30 cellular contexts compared by ENCODE assay signal in genomic region chr12:4742421-4742970, GRCh38. TPM values are rescaled to one million over a fixed set of nuclear protein-coding genes. Genes with fewer than 3 reads are reported as not detected.
"Had no signal": no experiment of that assay in that cellular context is flagged by ENCODE, and none has a peak within 500 bp of the region (broad histone marks: within the 10 kb centered on the region; RNA-seq: fewer than 3 reads in every experiment).

No MANE protein-coding gene starts in this region.

- H3K36me3 Mint-ChIP-seq: activated naive CD4-positive, alpha-beta T cell treated with anti-CD3 and anti-CD28 coated beads, Interleukin-2, amount 50 U/mL, for 24 hours; activated naive CD8-positive, alpha-beta T cell treated with anti-CD3 and anti-CD28 coated beads, Interleukin-2, amount 10 ng/mL, durations not matched to agents 7 days and 5 days had no signal

- H3K27me3 ChIP-seq: ascending aorta, cardiac muscle cell, Peyer's patch, SJSA1 had no signal

- H3K36me3 ChIP-seq: ascending aorta, cardiac muscle cell, Peyer's patch, SJSA1 had no signal

- H3K9me2 ChIP-seq: SK-N-SH had no signal

- H3K9ac ChIP-seq: SK-N-SH had no signal

- H3K4me1 ChIP-seq: ascending aorta, Peyer's patch, SJSA1 had no signal

- H3K27ac Mint-ChIP-seq: activated CD4-positive, alpha-beta memory T cell treated with anti-CD3 and anti-CD28 coated beads, Interleukin-2, amount 10 ng/mL, durations not matched to agents 7 days and 5 days; activated naive CD4-positive, alpha-beta T cell treated with anti-CD3 and anti-CD28 coated beads, Interleukin-2, amount 50 U/mL, for 24 hours; activated naive CD8-positive, alpha-beta T cell treated with anti-CD3 and anti-CD28 coated beads, Interleukin-2, amount 10 ng/mL, durations not matched to agents 7 days and 5 days; activated T-cell treated with anti-CD3 and anti-CD28 coated beads, Interleukin-2, amount 50 U/mL, for 24 hours; activated T-helper 2 cell treated with anti-CD3 and anti-CD28 coated beads, Interferon-gamma antibody, Interleukin-2, Interleukin-4, amounts not matched to agents 10 μg/mL and 5 μg/mL and 100 μg/mL, durations not matched to agents 14 hours and 24 hours and 36 hours; T-helper 1 cell treated with Interleukin-12 subunit alpha and Interleukin-12 subunit beta and Interleukin-4 antibody, amounts not matched to agents 30 μg/mL and 1 μg/mL, for 36 hours; T-helper 2 cell treated with Interferon-gamma antibody and Interleukin-4, amounts not matched to agents 5 μg/mL and 100 μg/mL, for 36 hours had no signal

- H3K27ac ChIP-seq: ascending aorta, cardiac muscle cell, Peyer's patch, SJSA1 had no signal

- H3K4me1 Mint-ChIP-seq: activated CD4-positive, alpha-beta memory T cell treated with anti-CD3 and anti-CD28 coated beads, Interleukin-2, amount 10 ng/mL, durations not matched to agents 7 days and 5 days; activated naive CD4-positive, alpha-beta T cell treated with anti-CD3 and anti-CD28 coated beads, Interleukin-2, amount 50 U/mL, for 24 hours; activated naive CD8-positive, alpha-beta T cell treated with anti-CD3 and anti-CD28 coated beads, Interleukin-2, amount 10 ng/mL, durations not matched to agents 7 days and 5 days; central memory CD8-positive, alpha-beta T cell had no signal

- H3K4me2 ChIP-seq: SK-N-SH had no signal

- DNase-seq: activated CD4-positive, alpha-beta memory T cell treated with anti-CD3 and anti-CD28 coated beads, Interleukin-2, amount 10 ng/mL, durations not matched to agents 7 days and 5 days; activated CD4-positive, alpha-beta T cell treated with anti-CD3 and anti-CD28 coated beads for 1 hour; activated CD4-positive, alpha-beta T cell treated with anti-CD3 and anti-CD28 coated beads for 48 hours; activated CD4-positive, CD25-positive, alpha-beta regulatory T cell; activated gamma-delta T cell; activated naive CD4-positive, alpha-beta T cell treated with Interleukin-2 at 50 U/mL for 16 hours; activated naive CD8-positive, alpha-beta T cell treated with anti-CD3 and anti-CD28 coated beads, Interleukin-2, amount 10 ng/mL, durations not matched to agents 7 days and 5 days; activated T-cell treated with anti-CD3 and anti-CD28 coated beads, Interleukin-2, amount 50 U/mL, for 24 hours; amygdala; Karpas-422; NCI-H1105; NCI-H1417 treated with DMSO at 0.1 percent for 48 hours; NCI-H187 treated with DMSO at 0.1 percent for 48 hours; NCI-H2081; NCI-H226; NCI-H446 treated with DMSO at 0.1 percent for 48 hours; NCI-H524; Peyer's patch; RPMI8226; SHP77 treated with DMSO at 0.1 percent for 48 hours; SK-N-SH had no signal

- H3K9me3 Mint-ChIP-seq: activated CD4-positive, alpha-beta memory T cell treated with anti-CD3 and anti-CD28 coated beads, Interleukin-2, amount 10 ng/mL, durations not matched to agents 7 days and 5 days; activated naive CD4-positive, alpha-beta T cell treated with anti-CD3 and anti-CD28 coated beads, Interleukin-2, amount 50 U/mL, for 24 hours; activated naive CD8-positive, alpha-beta T cell treated with anti-CD3 and anti-CD28 coated beads, Interleukin-2, amount 10 ng/mL, durations not matched to agents 7 days and 5 days; activated T-cell treated with anti-CD3 and anti-CD28 coated beads, Interleukin-2, amount 50 U/mL, for 24 hours; activated T-helper 2 cell treated with anti-CD3 and anti-CD28 coated beads, Interferon-gamma antibody, Interleukin-2, Interleukin-4, amounts not matched to agents 10 μg/mL and 5 μg/mL and 100 μg/mL, durations not matched to agents 14 hours and 24 hours and 36 hours; central memory CD8-positive, alpha-beta T cell; T-helper 1 cell treated with Interleukin-12 subunit alpha and Interleukin-12 subunit beta and Interleukin-4 antibody, amounts not matched to agents 30 μg/mL and 1 μg/mL, for 36 hours; T-helper 2 cell treated with Interferon-gamma antibody and Interleukin-4, amounts not matched to agents 5 μg/mL and 100 μg/mL, for 36 hours had no signal

- H3K4me3 Mint-ChIP-seq: activated CD4-positive, alpha-beta memory T cell treated with anti-CD3 and anti-CD28 coated beads, Interleukin-2, amount 10 ng/mL, durations not matched to agents 7 days and 5 days; activated naive CD4-positive, alpha-beta T cell treated with anti-CD3 and anti-CD28 coated beads, Interleukin-2, amount 50 U/mL, for 24 hours; activated naive CD8-positive, alpha-beta T cell treated with anti-CD3 and anti-CD28 coated beads, Interleukin-2, amount 10 ng/mL, durations not matched to agents 7 days and 5 days; activated T-cell treated with anti-CD3 and anti-CD28 coated beads, Interleukin-2, amount 50 U/mL, for 24 hours; central memory CD8-positive, alpha-beta T cell; T-helper 1 cell treated with Interleukin-12 subunit alpha and Interleukin-12 subunit beta and Interleukin-4 antibody, amounts not matched to agents 30 μg/mL and 1 μg/mL, for 36 hours; T-helper 2 cell treated with Interferon-gamma antibody and Interleukin-4, amounts not matched to agents 5 μg/mL and 100 μg/mL, for 36 hours had no signal

- H3K4me3 ChIP-seq: ascending aorta, cardiac muscle cell, Peyer's patch, SJSA1 had no signal

- H3K9me3 ChIP-seq: ascending aorta, Peyer's patch, SJSA1, SK-N-SH had no signal

RNA-seq across cellular contexts. Expression of gene GALNT8, which starts 22.3 kb away (rescaled TPM):
- total RNA-seq: ascending aorta, MCF 10A, SJSA1 had no signal
- polyA plus RNA-seq: SK-N-SH had no signal
